Comparison of ENCODE assay signal across 14 cellular contexts in genomic region chr6:134034951-134035822, GRCh38. TPM values are rescaled to one million over a fixed set of nuclear protein-coding genes. Genes with fewer than 3 reads are reported as not detected.
DNase-seq lines count a peak whose midpoint lies in the region; ATAC-seq and TF ChIP-seq lines count a peak whose summit lies in the region.
"Had no signal": no experiment of that assay in that cellular context is flagged by ENCODE, and none has a peak within 500 bp of the region (broad histone marks: within the 10 kb centered on the region; RNA-seq: fewer than 3 reads in every experiment).

No MANE protein-coding gene starts in this region.

- H3K4me3 Mint-ChIP-seq in natural killer cell treated with Interleukin-12 subunit alpha and Interleukin-12 subunit beta and Interleukin-15 and Interleukin-18, amount 100 ng/mL, for 72 hours: no peak overlapping the region
- H3K4me3 Mint-ChIP-seq: activated T-cell treated with anti-CD3 and anti-CD28 coated beads, Interleukin-2, amount 50 U/mL, for 72 hours; CD4-positive, CD25-positive, alpha-beta regulatory T cell; effector memory CD8-positive, alpha-beta T cell; GM23338 had no signal

- H3K27ac Mint-ChIP-seq in natural killer cell treated with Interleukin-12 subunit alpha and Interleukin-12 subunit beta and Interleukin-15 and Interleukin-18, amount 100 ng/mL, for 72 hours: no peak overlapping the region
- H3K27ac Mint-ChIP-seq: activated T-cell treated with anti-CD3 and anti-CD28 coated beads, Interleukin-2, amount 50 U/mL, for 72 hours; CD4-positive, CD25-positive, alpha-beta regulatory T cell; GM23338 had no signal

- TF ChIP-seq CTCF in astrocyte of the spinal cord (IDR thresholded peaks at IDR 0.05; ENCODE audit: low read depth, low read length): no peak

- no peak overlapping the region for H3K4me3 ChIP-seq in astrocyte of the spinal cord (ENCODE audit: low read depth, low read length)
- H3K4me3 ChIP-seq: GM23338, psoas muscle had no signal

- no peaks in the 10 kb centered on the region for H3K36me3 Mint-ChIP-seq in natural killer cell treated with Interleukin-12 subunit alpha and Interleukin-12 subunit beta and Interleukin-15 and Interleukin-18, amount 100 ng/mL, for 72 hours
- H3K36me3 Mint-ChIP-seq: CD4-positive, CD25-positive, alpha-beta regulatory T cell had no signal

- peaks cover 0 to 3% of the 10 kb centered on the region in 2 donors for H3K27me3 Mint-ChIP-seq in natural killer cell treated with Interleukin-12 subunit alpha and Interleukin-12 subunit beta and Interleukin-15 and Interleukin-18, amount 100 ng/mL, for 72 hours
- H3K27me3 Mint-ChIP-seq: effector memory CD8-positive, alpha-beta T cell had no signal

- DNase-seq in EH (ENCODE audit: low read depth): peak; percentile 24
- DNase-seq in astrocyte of the spinal cord (ENCODE audit: low read depth, low spot score): peak; percentile 42
- DNase-seq in natural killer cell treated with Interleukin-12 subunit alpha and Interleukin-12 subunit beta and Interleukin-15 and Interleukin-18, amount 100 ng/mL, for 72 hours (ENCODE audit: low spot score): no peak
- DNase-seq in NCI-H2081 (lab: John Stamatoyannopoulos, UW): no peak
- DNase-seq in T1000 (lab: John Stamatoyannopoulos, UW): no peak
- DNase-seq in HK-2 (ENCODE audit: unreplicated experiment): no peak
- DNase-seq: effector memory CD8-positive, alpha-beta T cell; psoas muscle had no signal

- peak; percentile 44 for ATAC-seq in HG03432 (IDR thresholded peaks at IDR 0.05; ENCODE audit: unreplicated experiment)
- ATAC-seq in natural killer cell treated with Interleukin-12 subunit alpha and Interleukin-12 subunit beta and Interleukin-15 and Interleukin-18, amount 100 ng/mL, for 72 hours: peak; percentile 39 to 61
- no peak for ATAC-seq in GM21825 (IDR thresholded peaks at IDR 0.05; ENCODE audit: unreplicated experiment)

- in situ Hi-C loops in astrocyte of the spinal cord (cut with HindIII; ENCODE audit: low sequenced_read_pairs): no loop called here

- peaks cover 11 to 15% of the 10 kb centered on the region in 2 donors for H3K4me1 Mint-ChIP-seq in natural killer cell treated with Interleukin-12 subunit alpha and Interleukin-12 subunit beta and Interleukin-15 and Interleukin-18, amount 100 ng/mL, for 72 hours (ENCODE audit: low read depth in 2 of 2)

- H3K9me3 Mint-ChIP-seq in natural killer cell treated with Interleukin-12 subunit alpha and Interleukin-12 subunit beta and Interleukin-15 and Interleukin-18, amount 100 ng/mL, for 72 hours: no peaks in the 10 kb centered on the region
- H3K9me3 Mint-ChIP-seq: activated T-cell treated with anti-CD3 and anti-CD28 coated beads, Interleukin-2, amount 50 U/mL, for 72 hours; effector memory CD8-positive, alpha-beta T cell; GM23338 had no signal

RNA-seq across cellular contexts. Expression of gene SLC2A12, which starts 17.2 kb away (rescaled TPM):
- not detected for total RNA-seq in natural killer cell treated with Interleukin-12 subunit alpha and Interleukin-12 subunit beta and Interleukin-15 and Interleukin-18, amount 100 ng/mL, for 72 hours
- total RNA-seq: CD4-positive, CD25-positive, alpha-beta regulatory T cell; T-helper 2 cell treated with Interferon-gamma antibody and Interleukin-4, amounts not matched to agents 100 ng/mL and 5 ng/mL, for 36 hours had no signal

Comparison
In these comparisons a context has a peak if more than half of its experiments do, and no peak if none do; other contexts are left out.
1. DNase-seq: peak in EH (single experiment) and astrocyte of the spinal cord (single experiment); none in natural killer cell treated with Interleukin-12 subunit alpha and Interleukin-12 subunit beta and Interleukin-15 and Interleukin-18, amount 100 ng/mL, for 72 hours (single experiment), NCI-H2081 (0 of 2), T1000 (single experiment) and HK-2 (single experiment).